8 cellular contexts compared by ENCODE assay signal in the genomic region with DNA sequence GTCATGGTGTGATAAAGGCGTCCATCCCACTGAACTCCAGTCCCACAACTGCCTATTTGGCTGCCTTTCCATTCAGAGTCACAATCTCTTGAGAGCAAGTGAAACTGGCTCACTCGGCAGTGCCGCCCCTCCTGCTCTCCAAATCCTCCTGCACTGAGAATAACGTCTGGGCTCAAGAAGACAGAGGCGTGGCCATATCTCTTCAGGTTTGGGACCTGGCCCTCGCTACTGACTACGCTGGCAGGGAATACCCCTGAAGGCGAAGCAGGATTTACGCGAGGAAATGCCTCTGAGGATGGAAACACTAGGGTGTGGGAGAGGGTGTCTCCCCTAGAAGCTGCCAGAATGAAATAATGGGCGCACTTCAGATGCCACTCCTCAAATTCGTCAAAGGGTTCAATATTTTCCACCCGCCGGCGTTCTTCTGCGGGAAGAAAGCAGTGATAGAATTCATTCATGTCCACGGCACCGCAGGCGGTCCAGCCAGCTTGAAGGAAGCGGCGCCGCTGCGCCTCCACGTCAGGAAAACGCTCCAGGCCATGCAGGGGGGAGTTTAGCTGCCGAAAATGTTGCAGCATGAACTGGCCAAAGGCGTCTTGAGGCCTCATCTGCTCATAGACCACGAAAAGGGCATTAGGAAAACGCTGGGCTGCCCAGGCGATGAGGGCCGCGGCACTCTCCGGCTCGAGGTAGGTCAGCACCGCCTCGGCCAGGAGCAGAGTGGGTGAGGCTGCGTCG. TPM values are rescaled to one million over a fixed set of nuclear protein-coding genes. Genes with fewer than 3 reads are reported as not detected.
A peak's percentile ranks its signal among the peaks of the same experiment; 100 is the strongest.
DNase-seq lines count a peak whose midpoint lies in the region; ATAC-seq and TF ChIP-seq lines count a peak whose summit lies in the region.

No MANE protein-coding gene starts in this region.

- POLR2A ChIA-PET in HEK293T (lab: Yijun Ruan, JAX) = interaction anchor here (0.7 to 1.0 kb wide), 3 partner anchors 23 to 41 kb away, joined by 3 read pairs; a partner anchor contains a TSS

- intact Hi-C loops in heart left ventricle (cut with DNase I) = no loop called here
- intact Hi-C loops in posterior vena cava (cut with DNase I) = no loop called here

- no peaks in the 10 kb centered on the region for H3K9me3 ChIP-seq in heart left ventricle

- peak in 2 of 4 donors; percentile 1 to 16 for ATAC-seq in heart left ventricle
- no peak for ATAC-seq in left lobe of liver

- no peak for TF ChIP-seq POLR2A in heart left ventricle (IDR thresholded peaks at IDR 0.05)

- peak overlapping the region; percentile 36 to 86 (median 78) for H3K4me3 ChIP-seq in heart left ventricle

- peaks cover 10 to 46% (median 27%) of the 10 kb centered on the region in 12 donors for H3K4me1 ChIP-seq in heart left ventricle

- peaks cover 0 to 21% (median 6%) of the 10 kb centered on the region in 9 donors for H3K36me3 ChIP-seq in heart left ventricle

- CTCF ChIA-PET in HEK293T (lab: Yijun Ruan, JAX) = no interaction called here

- H3K27me3 ChIP-seq in heart left ventricle = no peaks in the 10 kb centered on the region

- H3K27ac ChIP-seq in heart left ventricle = peak overlapping the region; percentile 40 to 97 (median 94)

- DNase-seq in AG20443 (ENCODE audit: low spot score) (peak; percentile 14), HEK293T (ENCODE audit: extremely low spot score) (peak; percentile 10), heart left ventricle (peak in 2 of 5 donors; percentile 28 to 58), posterior vena cava (ENCODE audit: low spot score) (peak; percentile 83), kidney glomerular epithelial cell (lab: John Stamatoyannopoulos, UW) (no peak), left lobe of liver (ENCODE audit: low spot score) (no peak), Kasumi-1 (lab: John Stamatoyannopoulos, UW) (no peak)
- DNase-seq in activated naive CD4-positive, alpha-beta T cell treated with anti-CD3 and anti-CD28 coated beads, Interleukin-2, amount 50 U/mL, for 16 hours = peak; percentile 13

- TF ChIP-seq CTCF in heart left ventricle (IDR thresholded peaks at IDR 0.05) = no peak

- WGBS in heart left ventricle, 4 donors = 4 to 10% (median 7%) methylated on average over 26 to 38 of the region's 38 CpGs

TF ChIP-seq in HEK293T, 16 proteins besides CTCF, POLR2A, EP300 and RAD21:
- TF ChIP-seq NFRKB (IDR thresholded peaks at IDR 0.05) = no peak
- TF ChIP-seq ZNF384 (IDR thresholded peaks at IDR 0.05) = no peak
- TF ChIP-seq, protein P1, sequence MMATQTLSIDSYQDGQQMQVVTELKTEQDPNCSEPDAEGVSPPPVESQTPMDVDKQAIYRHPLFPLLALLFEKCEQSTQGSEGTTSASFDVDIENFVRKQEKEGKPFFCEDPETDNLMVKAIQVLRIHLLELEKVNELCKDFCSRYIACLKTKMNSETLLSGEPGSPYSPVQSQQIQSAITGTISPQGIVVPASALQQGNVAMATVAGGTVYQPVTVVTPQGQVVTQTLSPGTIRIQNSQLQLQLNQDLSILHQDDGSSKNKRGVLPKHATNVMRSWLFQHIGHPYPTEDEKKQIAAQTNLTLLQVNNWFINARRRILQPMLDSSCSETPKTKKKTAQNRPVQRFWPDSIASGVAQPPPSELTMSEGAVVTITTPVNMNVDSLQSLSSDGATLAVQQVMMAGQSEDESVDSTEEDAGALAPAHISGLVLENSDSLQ (IDR thresholded peaks at IDR 0.05) = no peak
- no peak for TF ChIP-seq FOXA1 (IDR thresholded peaks at IDR 0.05)
- no peak for TF ChIP-seq SUZ12 (IDR thresholded peaks at IDR 0.05)
- TF ChIP-seq HDGF (IDR thresholded peaks at IDR 0.05; ENCODE audit: borderline replicate concordance) = no peak
TF ChIP-seq in HEK293T: peak in this region for 0.

RNA-seq across cellular contexts. Expression of a gene that starts 1.0 kb away (rescaled TPM):
- total RNA-seq in heart left ventricle (1 to 10 TPM; 4.2 to 9.1 (median 6.4) TPM), posterior vena cava (1 to 10 TPM; 5.5 to 7.4 TPM), left lobe of liver (3.7 TPM)
- 1 to 10 TPM; 1.2 to 5.4 TPM for polyA plus RNA-seq in heart left ventricle

RNA-seq across cellular contexts. Expression of a gene that starts 27.3 kb away (rescaled TPM):
- total RNA-seq in heart left ventricle = not detected
- polyA plus RNA-seq in heart left ventricle = not detected
- total RNA-seq in posterior vena cava = not detected
- not detected for total RNA-seq in left lobe of liver

RNA-seq across cellular contexts. Expression of a gene that starts 41.5 kb away (rescaled TPM):
- total RNA-seq in heart left ventricle (10 to 100 TPM in 7 of 9 donors, 1 to 10 TPM in 2; 7.6 to 17.2 (median 12.4) TPM), posterior vena cava (10 to 100 TPM; 17.1 to 17.9 TPM), left lobe of liver (15.7 TPM)
- polyA plus RNA-seq in heart left ventricle = 1 to 10 TPM; 6.4 to 9.3 TPM

RNA-seq across cellular contexts. Expression of a gene that starts 41.5 kb away (rescaled TPM):
- total RNA-seq in heart left ventricle = 10 to 100 TPM in 7 of 9 donors, 1 to 10 TPM in 2; 9.1 to 16.7 (median 12.5) TPM
- polyA plus RNA-seq in heart left ventricle = 10 to 100 TPM in 1 of 2 donors, 1 to 10 TPM in 1; 5.9 to 14.5 TPM
- 10 to 100 TPM; 11.9 to 12.4 TPM for total RNA-seq in posterior vena cava
- total RNA-seq in left lobe of liver = 12.2 TPM

Comparison
In these comparisons a context has a peak if more than half of its experiments do, and no peak if none do; other contexts are left out.
1. DNase-seq: peak in AG20443 (single experiment), HEK293T (single experiment), activated naive CD4-positive, alpha-beta T cell treated with anti-CD3 and anti-CD28 coated beads, Interleukin-2, amount 50 U/mL, for 16 hours (single experiment) and posterior vena cava (single experiment); none in kidney glomerular epithelial cell (single experiment), left lobe of liver (single experiment) and Kasumi-1 (0 of 2).